In genomic region chr15:52652984-52653383, GRCh38 we compare ENCODE assay signal across 9 cellular contexts. TPM values are rescaled to one million over a fixed set of nuclear protein-coding genes. Genes with fewer than 3 reads are reported as not detected.
DNase-seq lines count a peak whose midpoint lies in the region; ATAC-seq, FAIRE-seq and TF ChIP-seq lines count a peak whose summit lies in the region.
"Had no signal": no experiment of that assay in that cellular context is flagged by ENCODE, and none has a peak within 500 bp of the region (broad histone marks: within the 10 kb centered on the region; RNA-seq: fewer than 3 reads in every experiment).

No MANE protein-coding gene starts in this region.

- ATAC-seq in psoas muscle: peak; percentile 45 to 65 (median 58)

- FAIRE-seq in RCC 7860 (lab: Jason Lieb, UNC): no peak
- FAIRE-seq: G401.6 had no signal

- H3K36me3 Mint-ChIP-seq in CD4-positive, alpha-beta memory T cell: peaks cover 17 to 49% of the 10 kb centered on the region in 2 donors

- POLR2A ChIA-PET in CD4-positive, alpha-beta memory T cell (lab: Charles Lee; ENCODE audit: partially characterized antibody): no interaction called here

- TF ChIP-seq CTCF in psoas muscle (IDR thresholded peaks at IDR 0.05) (no peak), GM13976 (IDR thresholded peaks at IDR 0.05; ENCODE audit: borderline replicate concordance, control extremely low read depth, extremely low read depth, insufficient read depth, missing control alignments) (no peak)

- peaks cover 13% of the 10 kb centered on the region for H3K36me3 ChIP-seq in CD4-positive, alpha-beta memory T cell (ENCODE audit: insufficient read depth, low read length)
- peaks cover 0 to 70% of the 10 kb centered on the region in 2 donors for H3K36me3 ChIP-seq in psoas muscle (ENCODE audit: insufficient read depth in 1 of 2, low read depth in 1 of 2)

- H3K27me3 Mint-ChIP-seq in CD4-positive, alpha-beta memory T cell: no peaks in the 10 kb centered on the region

- H3K4me1 ChIP-seq in CD4-positive, alpha-beta memory T cell (ENCODE audit: insufficient read depth, low read length): peaks cover 16% of the 10 kb centered on the region
- H3K4me1 ChIP-seq in psoas muscle: peaks cover 82% of the 10 kb centered on the region

- H3K4me3 Mint-ChIP-seq in CD4-positive, alpha-beta memory T cell: no peak overlapping the region

- H3K9me3 ChIP-seq in CD4-positive, alpha-beta memory T cell (ENCODE audit: control insufficient read depth in 1 of 2, low read length in 2 of 2): no peaks in the 10 kb centered on the region
- no peaks in the 10 kb centered on the region for H3K9me3 ChIP-seq in psoas muscle

- intact Hi-C loops in CD4-positive, alpha-beta memory T cell (cut with micrococcal nuclease): no loop called here
- intact Hi-C loops in psoas muscle (cut with DNase I): loop anchor here in 1 of 2 donors (2.0 kb wide), 1 partner anchor 26 kb away; the partner anchor contains the start of gene ATOSA

- CTCF ChIA-PET in CD4-positive, alpha-beta memory T cell (lab: Charles Lee; ENCODE audit: partially characterized antibody): interaction anchor here (1.9 kb wide), 1 partner anchor 396 kb away, joined by 5 read pairs; no protein-coding TSS in a partner anchor

- WGBS in psoas muscle, 3 donors: 45 to 56% (median 47%) methylated on average over 5 of the region's 5 CpGs

- in situ Hi-C loops in GM13976 (cut with MboI; ENCODE audit: low sequenced_read_pairs, unreplicated experiment): no loop called here

- H3K27me3 ChIP-seq in CD4-positive, alpha-beta memory T cell (ENCODE audit: insufficient read depth, low read length): no peaks in the 10 kb centered on the region
- no peaks in the 10 kb centered on the region for H3K27me3 ChIP-seq in psoas muscle (ENCODE audit: insufficient read depth in 3 of 3, low read length in 2 of 3)

- H3K4me1 Mint-ChIP-seq in CD4-positive, alpha-beta memory T cell: peaks cover 9 to 36% (median 21%) of the 10 kb centered on the region in 4 donors

- H3K27ac Mint-ChIP-seq in CD4-positive, alpha-beta memory T cell: peak overlapping the region in 4 of 7 donors; percentile 3 to 50 (median 14)

- H3K27ac ChIP-seq in CD4-positive, alpha-beta memory T cell (ENCODE audit: low read depth, low read length): no peak overlapping the region
- peak overlapping the region; percentile 77 for H3K27ac ChIP-seq in psoas muscle

- no peak for DNase-seq in CD4-positive, alpha-beta memory T cell
- DNase-seq in RCC 7860 (ENCODE audit: low spot score): peak; percentile 15
- peak; percentile 45 for DNase-seq in fibroblast of gingiva (ENCODE audit: low read depth)
- DNase-seq in psoas muscle: no peak
- DNase-seq in GM13976 (ENCODE audit: low spot score): no peak
- no peak for DNase-seq in NCI-H774 (lab: John Stamatoyannopoulos, UW)
- no peak for DNase-seq in NCI-H1930 (lab: John Stamatoyannopoulos, UW)
- no peak for DNase-seq in GM03348 (ENCODE audit: low spot score)

- H3K9me3 Mint-ChIP-seq in CD4-positive, alpha-beta memory T cell: no peaks in the 10 kb centered on the region

- no peak overlapping the region for H3K4me3 ChIP-seq in CD4-positive, alpha-beta memory T cell (ENCODE audit: low read length in 2 of 2)
- no peak overlapping the region for H3K4me3 ChIP-seq in psoas muscle

RNA-seq across cellular contexts. Expression of gene ATOSA, which starts 26.2 kb away (rescaled TPM):
- total RNA-seq in CD4-positive, alpha-beta memory T cell: 10 to 100 TPM; 95.6 to 97.1 TPM
- polyA plus RNA-seq in CD4-positive, alpha-beta memory T cell: 10 to 100 TPM; 12.7 to 13.7 TPM
- total RNA-seq in psoas muscle: 10 to 100 TPM; 45.5 to 71.7 (median 57.6) TPM
- 100 to 1,000 TPM in 1 of 3 donors, 10 to 100 TPM in 1, 1 to 10 TPM in 1; 9.8 to 129 (median 67.6) TPM for polyA plus RNA-seq in psoas muscle

Comparison
In these comparisons a context has a peak if more than half of its experiments do, and no peak if none do; other contexts are left out.
1. DNase-seq: peak in RCC 7860 (single experiment) and fibroblast of gingiva (single experiment); none in CD4-positive, alpha-beta memory T cell (0 of 5), psoas muscle (0 of 2), GM13976 (single experiment), NCI-H774 (single experiment), NCI-H1930 (0 of 2) and GM03348 (single experiment).